35 cellular contexts compared by ENCODE assay signal in the genomic region with DNA sequence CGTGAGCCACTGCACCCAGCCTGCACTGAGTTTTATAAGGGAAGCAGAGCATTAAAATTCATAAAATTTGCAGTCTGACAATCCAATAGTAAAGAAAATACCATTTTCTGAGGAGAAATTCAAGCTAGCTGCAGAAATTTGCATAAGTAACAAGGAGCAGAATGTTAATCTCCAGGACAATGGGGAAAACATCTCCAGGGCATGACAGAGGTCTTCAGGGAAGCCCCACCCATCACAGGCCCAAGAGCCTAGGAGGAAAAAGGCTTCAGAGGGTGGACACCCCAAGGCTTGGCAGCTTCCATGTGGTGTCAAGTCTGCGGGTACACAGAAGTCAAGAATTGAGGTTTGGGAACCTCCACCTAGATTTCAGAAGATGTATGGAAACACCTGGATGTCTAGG.
"Had no signal": no experiment of that assay in that cellular context is flagged by ENCODE, and none has a peak within 500 bp of the region (broad histone marks: within the 10 kb centered on the region; RNA-seq: fewer than 3 reads in every experiment).

No MANE protein-coding gene starts in this region.

- DNase-seq: Karpas-422, Kasumi-1, MM.1S, MV-4-11, NCI-H1048, NCI-H1092, NCI-H1092 treated with DMSO at 0.1 percent for 48 hours, NCI-H1105, NCI-H1105 treated with DMSO at 0.1 percent for 48 hours, NCI-H1417, NCI-H1417 treated with DMSO at 0.1 percent for 48 hours, NCI-H1436, NCI-H1436 treated with DMSO at 0.1 percent for 48 hours, NCI-H146, NCI-H1694, NCI-H1694 treated with DMSO at 0.1 percent for 48 hours, NCI-H187, NCI-H187 treated with DMSO at 0.1 percent for 48 hours, NCI-H1930, NCI-H2029, NCI-H2029 treated with DMSO at 0.1 percent for 48 hours, NCI-H2081, NCI-H2081 treated with DMSO at 0.1 percent for 48 hours, NCI-H2107, NCI-H2171, NCI-H2171 treated with DMSO at 0.1 percent for 48 hours, NCI-H2227 treated with DMSO at 0.1 percent for 48 hours, NCI-H226, NCI-H345, NCI-H446, NCI-H446 treated with DMSO at 0.1 percent for 48 hours, NCI-H510A, NCI-H510A treated with DMSO at 0.1 percent for 48 hours, NCI-H524, NCI-H524 treated with DMSO at 0.1 percent for 48 hours had no signal
